In the genomic region with DNA sequence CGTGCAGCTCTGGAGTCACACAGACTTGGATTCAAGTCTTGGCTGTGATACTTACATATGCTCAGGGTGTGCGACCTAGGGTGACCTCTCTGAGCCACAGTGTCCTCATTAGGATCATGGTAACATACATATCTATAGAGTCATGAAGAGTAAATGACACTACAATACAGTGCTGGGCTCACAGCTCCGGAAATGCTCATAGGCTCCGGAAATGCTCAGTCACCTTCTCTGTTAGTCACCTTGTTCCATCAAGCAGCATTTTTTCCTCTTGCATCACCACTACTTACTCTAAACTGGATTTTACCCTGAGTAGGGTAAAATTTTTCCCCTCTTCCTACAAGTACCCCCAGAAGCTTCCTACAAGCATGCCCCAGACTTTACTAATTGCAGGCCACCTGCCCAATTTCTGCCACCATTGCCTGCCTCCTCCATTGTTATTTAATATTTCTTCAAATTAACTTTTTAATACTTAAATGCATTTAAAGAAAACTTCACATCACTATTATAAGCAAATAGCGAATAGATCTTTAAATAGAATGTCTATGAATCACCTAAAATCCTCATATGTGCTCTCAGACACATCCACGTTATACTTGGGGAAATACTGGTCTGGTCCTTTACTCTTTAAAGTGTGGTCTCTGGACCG, we compare ENCODE assay signal across 8 cellular contexts.
DNase-seq lines count a peak whose midpoint lies in the region; ATAC-seq and TF ChIP-seq lines count a peak whose summit lies in the region.

No MANE protein-coding gene starts in this region.

- DNase-seq in activated gamma-delta T cell treated with Interleukin-2 at 50 U/mL for 16 hours, result peak; percentile 19
- DNase-seq in activated gamma-delta T cell (lab: John Stamatoyannopoulos, UW), result no peak
- DNase-seq in activated T-cell treated with anti-CD3 and anti-CD28 coated beads, Interleukin-2, amount 50 U/mL, for 1 hour, result peak; percentile 19
- DNase-seq in hepatocyte (ENCODE audit: low spot score), result peak; percentile 21
- DNase-seq in thoracic aorta (ENCODE audit: low spot score), result no peak
- no peak for DNase-seq in NCI-H1417 treated with DMSO at 0.1 percent for 48 hours (lab: John Stamatoyannopoulos, UW)
- DNase-seq in occipital lobe (lab: John Stamatoyannopoulos, UW), result no peak

- no peaks in the 10 kb centered on the region for H3K36me3 ChIP-seq in hepatocyte (replicated peaks; ENCODE audit: insufficient read depth, low read depth)
- no peaks in the 10 kb centered on the region for H3K36me3 ChIP-seq in thoracic aorta

- no peaks in the 10 kb centered on the region for H4K20me1 ChIP-seq in hepatocyte (ENCODE audit: insufficient read depth, poor library complexity, severe bottlenecking)

- no peaks in the 10 kb centered on the region for H3K9me2 ChIP-seq in hepatocyte (replicated peaks; ENCODE audit: insufficient read depth)

- ATAC-seq in thoracic aorta (ENCODE audit: insufficient number of reproducible peaks, low FRiP score, low read depth) (peak; percentile 15), HG03460 (IDR thresholded peaks at IDR 0.05; ENCODE audit: unreplicated experiment) (no peak)

- 82% methylated on average over 7 of the region's 7 CpGs for WGBS in hepatocyte (ENCODE audit: low lambda C conversion rate, missing lambda C conversion rate)

- TF ChIP-seq CTCF in hepatocyte (IDR thresholded peaks at IDR 0.05; ENCODE audit: poor library complexity) (no peak), thoracic aorta (IDR thresholded peaks at IDR 0.05) (no peak)

- no peaks in the 10 kb centered on the region for H3K79me2 ChIP-seq in hepatocyte

- H3K27ac ChIP-seq in hepatocyte (no peak overlapping the region), thoracic aorta (peak overlapping the region in 1 of 2 donors; percentile 38)

- H3K4me3 ChIP-seq in hepatocyte (no peak overlapping the region), thoracic aorta (no peak overlapping the region)

- no peak overlapping the region for H3K4me2 ChIP-seq in hepatocyte

- H3K4me1 ChIP-seq in hepatocyte (ENCODE audit: insufficient read depth) (no peaks in the 10 kb centered on the region), thoracic aorta (ENCODE audit: control insufficient read depth in 1 of 2, low read depth in 2 of 2) (no peaks in the 10 kb centered on the region)

- H3K27me3 ChIP-seq in hepatocyte (no peaks in the 10 kb centered on the region), thoracic aorta (replicated peaks; ENCODE audit: insufficient read depth) (no peaks in the 10 kb centered on the region)

- no peaks in the 10 kb centered on the region for H3K9me3 ChIP-seq in hepatocyte (ENCODE audit: low read depth)
- no peaks in the 10 kb centered on the region for H3K9me3 ChIP-seq in thoracic aorta

- no peak overlapping the region for H2AFZ ChIP-seq in hepatocyte

Comparison
In these comparisons a context has a peak if more than half of its experiments do, and no peak if none do; other contexts are left out.
1. DNase-seq: peak in activated gamma-delta T cell treated with Interleukin-2 at 50 U/mL for 16 hours (single experiment), activated T-cell treated with anti-CD3 and anti-CD28 coated beads, Interleukin-2, amount 50 U/mL, for 1 hour (single experiment) and hepatocyte (single experiment); none in activated gamma-delta T cell (single experiment), thoracic aorta (single experiment), NCI-H1417 treated with DMSO at 0.1 percent for 48 hours (single experiment) and occipital lobe (single experiment).